ENCODE assay signal across 14 cellular contexts in genomic region chr16:28865722-28866453, GRCh38. TPM values are rescaled to one million over a fixed set of nuclear protein-coding genes. Genes with fewer than 3 reads are reported as not detected.
A peak's percentile ranks its signal among the peaks of the same experiment; 100 is the strongest.
DNase-seq lines count a peak whose midpoint lies in the region; ATAC-seq and TF ChIP-seq lines count a peak whose summit lies in the region.
"Had no signal": no experiment of that assay in that cellular context is flagged by ENCODE, and none has a peak within 500 bp of the region (broad histone marks: within the 10 kb centered on the region; RNA-seq: fewer than 3 reads in every experiment).

No MANE protein-coding gene starts in this region.

- peak overlapping the region; percentile 89 for H3K4me2 ChIP-seq in fibroblast of lung (ENCODE audit: extremely low read depth, insufficient read depth, low read length)

- ATAC-seq in right cardiac atrium (no peak), GM21447 (IDR thresholded peaks at IDR 0.05; ENCODE audit: unreplicated experiment) (no peak)
- ATAC-seq: gastrocnemius medialis had no signal

- TF ChIP-seq CTCF in fibroblast of lung (conservative IDR thresholded peaks at IDR 0.05 in 1 of 2, IDR thresholded peaks at IDR 0.05 in 1 of 2; ENCODE audit: low read depth in 1 of 2, low read length in 2 of 2) (no peak), testis (IDR thresholded peaks at IDR 0.05) (no peak)

- H3K4me1 ChIP-seq in right cardiac atrium (ENCODE audit: control insufficient read depth, insufficient read depth, low read length) (no peaks in the 10 kb centered on the region), fibroblast of lung (ENCODE audit: control insufficient read depth, extremely low read depth, insufficient read depth, low read length) (peaks cover 9% of the 10 kb centered on the region), testis (peaks cover 34% of the 10 kb centered on the region)

- no peaks in the 10 kb centered on the region for H3K9me3 ChIP-seq in right cardiac atrium (ENCODE audit: control insufficient read depth, low read length)
- H3K9me3 ChIP-seq in fibroblast of lung (ENCODE audit: control insufficient read depth, insufficient read depth, low read depth, low read length): no peaks in the 10 kb centered on the region
- no peaks in the 10 kb centered on the region for H3K9me3 ChIP-seq in testis
- H3K9me3 ChIP-seq: gastrocnemius medialis, Peyer's patch had no signal

- DNase-seq in right cardiac atrium (peak in 2 of 3 donors; percentile 51 to 66), cardiac septum (ENCODE audit: low spot score) (no peak), fibroblast of lung (ENCODE audit: low read depth in 2 of 2) (no peak), testis (no peak), hypothalamus (lab: John Stamatoyannopoulos, UW) (no peak)
- DNase-seq: activated CD4-positive, alpha-beta T cell treated with anti-CD3 and anti-CD28 coated beads for 48 hours; brain microvascular endothelial cell; gastrocnemius medialis; islet precursor cell; NCI-H1694 treated with DMSO at 0.1 percent for 48 hours; NCI-H526 treated with DMSO at 0.1 percent for 48 hours; Peyer's patch; stimulated activated CD4-positive, alpha-beta T cell treated with anti-CD3 and anti-CD28 coated beads, Interleukin-2, amount 100 ng/mL, for 48 hours had no signal

- H3K36me3 ChIP-seq in fibroblast of lung (ENCODE audit: control insufficient read depth, insufficient read depth, low read length) (peaks cover 28% of the 10 kb centered on the region), testis (ENCODE audit: low read depth, missing control alignments) (no peaks in the 10 kb centered on the region)

- H3K27me3 ChIP-seq in right cardiac atrium (ENCODE audit: control insufficient read depth, insufficient read depth) (no peaks in the 10 kb centered on the region), fibroblast of lung (ENCODE audit: control insufficient read depth, insufficient read depth, low read length) (no peaks in the 10 kb centered on the region), testis (no peaks in the 10 kb centered on the region)
- H3K27me3 ChIP-seq: brain microvascular endothelial cell, gastrocnemius medialis, Peyer's patch had no signal

- H3K4me3 ChIP-seq in right cardiac atrium (ENCODE audit: low read length): no peak overlapping the region
- H3K4me3 ChIP-seq in fibroblast of lung (replicated peaks in 1 of 4; ENCODE audit: control extremely low read depth in 1 of 4, insufficient read depth in 1 of 4, low read depth in 3 of 4, low read length in 4 of 4): peak overlapping the region in 1 of 4 experiments; percentile 91
- no peak overlapping the region for H3K4me3 ChIP-seq in testis

- H3K9ac ChIP-seq in fibroblast of lung (ENCODE audit: insufficient read depth, low read length): no peak overlapping the region

- intact Hi-C loops in right cardiac atrium (cut with DNase I): no loop called here
- intact Hi-C loops in cardiac septum (cut with DNase I): loop anchor here (2.0 to 5.0 kb wide), 2 partner anchors 41 to 81 kb away; no protein-coding TSS in a partner anchor
- intact Hi-C loops in testis (cut with DNase I; ENCODE audit: low total_unique reads): no loop called here

- H3K79me2 ChIP-seq in fibroblast of lung (ENCODE audit: control insufficient read depth, insufficient read depth, low read length): peaks cover 32% of the 10 kb centered on the region

- no peak for TF ChIP-seq POLR2A in testis (IDR thresholded peaks at IDR 0.05)

- 65% methylated on average over 32 of the region's 32 CpGs for WGBS in right cardiac atrium
- WGBS in testis, 2 donors: 61 to 69% methylated on average over 13 to 32 of the region's 32 CpGs

- H3K27ac ChIP-seq in right cardiac atrium (ENCODE audit: low read length) (no peak overlapping the region), fibroblast of lung (ENCODE audit: insufficient read depth, low read length) (no peak overlapping the region), testis (peak overlapping the region; percentile 24 to 55)
- H3K27ac ChIP-seq: brain microvascular endothelial cell had no signal

- no peak overlapping the region for H2AFZ ChIP-seq in fibroblast of lung (ENCODE audit: low read length)

- H4K20me1 ChIP-seq in fibroblast of lung (ENCODE audit: control insufficient read depth, extremely low read depth, insufficient read depth, low read length): no peaks in the 10 kb centered on the region

RNA-seq across cellular contexts. Expression of gene SH2B1, which starts 2.2 kb away (rescaled TPM):
- total RNA-seq in right cardiac atrium (10 to 100 TPM; 38.6 to 50.2 (median 44.9) TPM), cardiac septum (46.3 TPM), fibroblast of lung (9.0 and 14.2 TPM in 2 replicates), testis (10 to 100 TPM; 90.2 to 97.4 TPM)
- polyA plus RNA-seq in right cardiac atrium (41.7 TPM), fibroblast of lung (10.7 and 11.8 TPM in 2 replicates), testis (ENCODE audit: insufficient read depth, low read depth, low replicate concordance) (51.4 TPM)
- polyA plus RNA-seq in fibroblast of lung (2012): 16.7 and 23.2 TPM in 2 replicates
- 23.1 and 38.0 TPM in 2 replicates for polyA minus RNA-seq in fibroblast of lung (ENCODE audit: low replicate concordance)

RNA-seq across cellular contexts. Expression of gene ATP2A1, which starts 12.4 kb away (rescaled TPM):
- total RNA-seq in right cardiac atrium (under 1 TPM; 0.11 to 0.75 (median 0.58) TPM), cardiac septum (0.54 TPM), fibroblast of lung (0.26 and 0.33 TPM in 2 replicates), testis (10 to 100 TPM; 12.2 to 17.3 TPM)
- polyA plus RNA-seq in right cardiac atrium (0.11 TPM), fibroblast of lung (0.15 and 0.22 TPM in 2 replicates), testis (ENCODE audit: insufficient read depth, low read depth, low replicate concordance) (9.1 TPM)
- 0.31 and 0.46 TPM in 2 replicates for polyA plus RNA-seq in fibroblast of lung (2012)
- polyA minus RNA-seq in fibroblast of lung (ENCODE audit: low replicate concordance): 0.15 TPM in 1 of 2 replicates, not detected in the other

RNA-seq across cellular contexts. Expression of gene TUFM, which starts 19.7 kb away (rescaled TPM):
- 100 to 1,000 TPM; 160 to 188 (median 173) TPM for total RNA-seq in right cardiac atrium
- polyA plus RNA-seq in right cardiac atrium: 227 TPM
- total RNA-seq in cardiac septum: 184 TPM
- total RNA-seq in fibroblast of lung: 115 and 117 TPM in 2 replicates
- polyA plus RNA-seq in fibroblast of lung: 68.6 and 105 TPM in 2 replicates
- 114 and 188 TPM in 2 replicates for polyA plus RNA-seq in fibroblast of lung (2012)
- polyA minus RNA-seq in fibroblast of lung (ENCODE audit: low replicate concordance): 120 and 199 TPM in 2 replicates
- total RNA-seq in testis: 100 to 1,000 TPM; 134 to 140 TPM
- polyA plus RNA-seq in testis (ENCODE audit: insufficient read depth, low read depth, low replicate concordance): 213 TPM

RNA-seq across cellular contexts. Expression of gene ATXN2L, which starts 43.1 kb away (rescaled TPM):
- total RNA-seq in right cardiac atrium (10 to 100 TPM; 55.3 to 59.8 (median 58.8) TPM), cardiac septum (62.7 TPM), fibroblast of lung (33.6 and 52.8 TPM in 2 replicates), testis (100 to 1,000 TPM; 242 to 345 TPM)
- polyA plus RNA-seq in right cardiac atrium (40.1 TPM), fibroblast of lung (16.4 and 21.5 TPM in 2 replicates), testis (ENCODE audit: insufficient read depth, low read depth, low replicate concordance) (521 TPM)
- polyA plus RNA-seq in fibroblast of lung (2012): 47.6 and 70.0 TPM in 2 replicates
- polyA minus RNA-seq in fibroblast of lung (ENCODE audit: low replicate concordance): 66.4 and 79.9 TPM in 2 replicates

RNA-seq across cellular contexts. Expression of gene RABEP2, which starts 59.1 kb away (rescaled TPM):
- total RNA-seq in right cardiac atrium (10 to 100 TPM; 13.4 to 24.3 (median 19.2) TPM), cardiac septum (14.3 TPM), fibroblast of lung (17.2 and 22.6 TPM in 2 replicates), testis (10 to 100 TPM; 43.3 to 51.8 TPM)
- polyA plus RNA-seq in right cardiac atrium (27.4 TPM), fibroblast of lung (5.9 and 9.0 TPM in 2 replicates), testis (ENCODE audit: insufficient read depth, low read depth, low replicate concordance) (14.2 TPM)
- polyA plus RNA-seq in fibroblast of lung (2012): 11.7 and 17.3 TPM in 2 replicates
- polyA minus RNA-seq in fibroblast of lung (ENCODE audit: low replicate concordance): 3.3 and 5.2 TPM in 2 replicates

Comparison
In these comparisons a context has a peak if more than half of its experiments do, and no peak if none do; other contexts are left out.
1. DNase-seq: peak in right cardiac atrium (2 of 3); none in cardiac septum (single experiment), fibroblast of lung (0 of 2), testis (single experiment) and hypothalamus (0 of 51).
2. H3K27ac ChIP-seq: peak in testis (2 of 2); none in right cardiac atrium (single experiment) and fibroblast of lung (single experiment).